Comparison of ENCODE assay signal across 11 cellular contexts in genomic region chr12:57053146-57053545, GRCh38. TPM values are rescaled to one million over a fixed set of nuclear protein-coding genes. Genes with fewer than 3 reads are reported as not detected.
"Had no signal": no experiment of that assay in that cellular context is flagged by ENCODE, and none has a peak within 500 bp of the region (broad histone marks: within the 10 kb centered on the region; RNA-seq: fewer than 3 reads in every experiment).

No MANE protein-coding gene starts in this region.

RNA-seq across cellular contexts. Expression of gene MYO1A, which starts 3.2 kb away (rescaled TPM):
- total RNA-seq: temporal lobe, thyroid gland had no signal

RNA-seq across cellular contexts. Expression of gene TAC3, which starts 36.8 kb away (rescaled TPM):
- total RNA-seq: subcutaneous adipose tissue, suprapubic skin, thoracic aorta, thyroid gland, tibial nerve, upper lobe of left lung, upper lobe of right lung, ureter, uterus, vagina had no signal
